In the genomic region with DNA sequence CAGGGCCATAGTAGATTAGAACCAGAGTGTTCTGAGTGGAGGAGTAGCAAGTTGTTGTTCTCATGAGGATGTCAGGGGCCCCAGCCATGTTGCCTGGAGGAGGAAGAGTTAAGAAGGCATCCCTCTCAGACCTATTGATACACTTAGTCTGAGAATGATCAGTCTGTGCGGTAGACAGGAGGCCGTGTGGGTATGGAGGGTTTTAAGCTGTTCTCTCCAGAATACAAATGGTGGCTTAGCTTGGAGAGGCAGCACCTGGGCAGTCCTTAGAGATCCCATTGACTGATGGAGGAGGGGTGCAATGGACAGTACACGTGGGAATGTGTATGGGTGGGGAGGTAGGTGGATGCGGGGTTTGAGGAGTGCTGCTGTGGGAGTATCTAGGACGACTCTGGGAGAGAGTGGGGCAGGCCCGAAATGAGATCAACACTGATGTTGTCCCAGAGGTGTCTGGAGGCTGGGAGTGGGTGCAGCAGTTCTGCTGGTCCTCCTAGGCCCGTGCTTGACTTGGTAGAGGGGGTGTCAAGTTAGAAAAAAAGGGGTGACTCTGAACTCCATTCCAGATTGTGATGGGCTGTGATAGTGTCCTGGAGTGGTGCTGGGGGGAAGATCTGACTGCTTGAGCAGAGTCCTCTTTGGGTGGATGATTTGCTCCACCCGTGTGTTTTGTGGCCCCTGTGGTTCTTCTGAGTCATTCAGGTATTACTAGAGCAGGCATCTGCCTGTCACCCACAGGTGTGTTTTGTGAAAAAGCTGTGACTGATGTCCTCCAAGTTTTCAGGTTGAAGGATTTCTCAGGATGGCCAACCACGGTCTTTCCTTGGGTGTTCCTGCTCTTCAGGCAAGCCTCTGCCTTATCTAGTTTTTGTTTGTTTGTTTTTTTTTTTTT, we compare ENCODE assay signal across 1 cellular context.
TF ChIP-seq lines count a peak whose summit lies in the region.

No MANE protein-coding gene starts in this region.

TF ChIP-seq in GM12891, 5 proteins besides CTCF, POLR2A, EP300 and RAD21:
- 0 out of 2 replicates have a peak, but pooled peaks have one; percentile 29 for TF ChIP-seq POU2F2 (IDR thresholded peaks at IDR 0.05; ENCODE audit: low read depth, low read length)
- TF ChIP-seq SPI1 (IDR thresholded peaks at IDR 0.05; ENCODE audit: low read depth, low read length) = no peak
- TF ChIP-seq TAF1 (IDR thresholded peaks at IDR 0.05; ENCODE audit: low read depth, low read length) = no peak
- no peak for TF ChIP-seq PAX5 (IDR thresholded peaks at IDR 0.05; ENCODE audit: insufficient read depth, low read length, severe bottlenecking)
- no peak for TF ChIP-seq POLR2AphosphoS5 (IDR thresholded peaks at IDR 0.05; ENCODE audit: low read depth, low read length)
TF ChIP-seq in GM12891: peak in this region for 1.
